In the genomic region with DNA sequence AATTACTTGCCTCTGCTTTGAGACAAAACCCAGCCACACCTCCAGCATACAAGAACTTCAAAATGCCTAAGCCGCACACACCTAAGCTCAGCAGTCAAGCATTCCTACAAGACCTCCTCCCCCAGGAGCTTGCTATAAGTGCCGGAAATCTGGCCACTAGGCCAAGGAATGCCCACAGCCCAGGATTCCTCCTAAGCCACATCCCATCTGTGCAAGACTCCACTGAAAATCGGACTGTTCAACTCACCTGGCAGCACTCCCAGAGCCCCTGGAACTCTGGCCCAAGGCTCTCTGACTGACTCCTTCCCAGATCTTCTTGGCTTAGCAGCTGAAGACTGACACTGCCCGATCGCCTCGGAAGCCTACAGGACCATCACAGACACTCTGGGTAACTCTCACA, we compare ENCODE assay signal across 7 cellular contexts. TPM values are rescaled to one million over a fixed set of nuclear protein-coding genes. Genes with fewer than 3 reads are reported as not detected.
DNase-seq lines count a peak whose midpoint lies in the region; ATAC-seq and TF ChIP-seq lines count a peak whose summit lies in the region.
"Not testable (repeated sequence)": the region's sequence is repeated elsewhere in the genome, so short reads cannot be mapped to it uniquely, and the experiment has no call there.

No MANE protein-coding gene starts in this region.

- DNase-seq in CD8-positive, alpha-beta T cell; activated naive CD8-positive, alpha-beta T cell treated with anti-CD3 and anti-CD28 coated beads for 36 hours; progenitor cell of endocrine pancreas (ENCODE audit: low spot score, unreplicated experiment): not testable (repeated sequence)
- peak; percentile 45 for DNase-seq in WERI-Rb-1
- peak; percentile 26 for DNase-seq in astrocyte of the spinal cord (ENCODE audit: low read depth, low spot score)
- DNase-seq in midbrain (lab: John Stamatoyannopoulos, UW) = peak; percentile 33

- peaks cover 50% of the 10 kb centered on the region for H3K36me3 Mint-ChIP-seq in CD8-positive, alpha-beta T cell
- peaks cover 52% of the 10 kb centered on the region for H3K36me3 Mint-ChIP-seq in activated T-helper 17 cell treated with anti-CD3 and anti-CD28 coated beads, Interleukin-2, amount 50 U/mL, for 72 hours (ENCODE audit: low read depth)
- H3K36me3 Mint-ChIP-seq in activated naive CD8-positive, alpha-beta T cell treated with anti-CD3 and anti-CD28 coated beads for 36 hours = peaks cover 11% of the 10 kb centered on the region
- peaks cover 38% of the 10 kb centered on the region for H3K36me3 Mint-ChIP-seq in progenitor cell of endocrine pancreas (ENCODE audit: insufficient read depth)

- not testable (repeated sequence) for H3K9me3 Mint-ChIP-seq in CD8-positive, alpha-beta T cell; activated T-helper 17 cell treated with anti-CD3 and anti-CD28 coated beads, Interleukin-2, amount 50 U/mL, for 72 hours; activated naive CD8-positive, alpha-beta T cell treated with anti-CD3 and anti-CD28 coated beads for 36 hours; progenitor cell of endocrine pancreas (ENCODE audit: low read depth)

- not testable (repeated sequence) for H3K4me3 ChIP-seq in CD8-positive, alpha-beta T cell (ENCODE audit: low read depth, low read length); WERI-Rb-1 (ENCODE audit: low read depth, low read length); astrocyte of the spinal cord (ENCODE audit: low read depth, low read length)

- intact Hi-C loops in CD8-positive, alpha-beta T cell (cut with DNase I, micrococcal nuclease) = not testable (repeated sequence)

- H3K27me3 ChIP-seq in CD8-positive, alpha-beta T cell (ENCODE audit: insufficient read depth, low read length); WERI-Rb-1 (ENCODE audit: insufficient read depth, low read depth, severe bottlenecking): not testable (repeated sequence)

- in situ Hi-C loops in astrocyte of the spinal cord (cut with HindIII; ENCODE audit: low sequenced_read_pairs) = not testable (repeated sequence)

- ATAC-seq in CD8-positive, alpha-beta T cell; activated T-helper 17 cell treated with anti-CD3 and anti-CD28 coated beads, Interleukin-2, amount 50 U/mL, for 72 hours (replicated peaks): not testable (repeated sequence)

- CTCF ChIA-PET in CD8-positive, alpha-beta T cell (lab: Charles Lee) = not testable (repeated sequence)

- POLR2A ChIA-PET in CD8-positive, alpha-beta T cell (lab: Charles Lee) = not testable (repeated sequence)

- TF ChIP-seq CTCF in CD8-positive, alpha-beta T cell (IDR thresholded peaks at IDR 0.05); WERI-Rb-1 (IDR thresholded peaks at IDR 0.05; ENCODE audit: low read depth, low read length); astrocyte of the spinal cord (IDR thresholded peaks at IDR 0.05; ENCODE audit: low read depth, low read length); progenitor cell of endocrine pancreas (IDR thresholded peaks at IDR 0.05; ENCODE audit: unreplicated experiment): not testable (repeated sequence)

- not testable (repeated sequence) for H3K27ac ChIP-seq in CD8-positive, alpha-beta T cell (ENCODE audit: low read depth, low read length); WERI-Rb-1

- not testable (repeated sequence) for H3K36me3 ChIP-seq in CD8-positive, alpha-beta T cell (ENCODE audit: insufficient read depth, low read length); WERI-Rb-1

- not testable (repeated sequence) for H3K4me1 ChIP-seq in CD8-positive, alpha-beta T cell (ENCODE audit: insufficient read depth, low read length)

- H3K27me3 Mint-ChIP-seq in CD8-positive, alpha-beta T cell (ENCODE audit: low read depth); activated T-helper 17 cell treated with anti-CD3 and anti-CD28 coated beads, Interleukin-2, amount 50 U/mL, for 72 hours; activated naive CD8-positive, alpha-beta T cell treated with anti-CD3 and anti-CD28 coated beads for 36 hours; progenitor cell of endocrine pancreas: not testable (repeated sequence)

- H3K4me3 Mint-ChIP-seq in CD8-positive, alpha-beta T cell; activated T-helper 17 cell treated with anti-CD3 and anti-CD28 coated beads, Interleukin-2, amount 50 U/mL, for 72 hours; activated naive CD8-positive, alpha-beta T cell treated with anti-CD3 and anti-CD28 coated beads for 36 hours; progenitor cell of endocrine pancreas (ENCODE audit: low read depth): not testable (repeated sequence)

- H3K27ac Mint-ChIP-seq in CD8-positive, alpha-beta T cell = peak overlapping the region; percentile 69
- H3K27ac Mint-ChIP-seq in activated T-helper 17 cell treated with anti-CD3 and anti-CD28 coated beads, Interleukin-2, amount 50 U/mL, for 72 hours = peak overlapping the region; percentile 75
- peak overlapping the region; percentile 30 for H3K27ac Mint-ChIP-seq in activated naive CD8-positive, alpha-beta T cell treated with anti-CD3 and anti-CD28 coated beads for 36 hours
- peak overlapping the region; percentile 65 for H3K27ac Mint-ChIP-seq in progenitor cell of endocrine pancreas

- H3K4me1 Mint-ChIP-seq in CD8-positive, alpha-beta T cell (ENCODE audit: low read depth); activated naive CD8-positive, alpha-beta T cell treated with anti-CD3 and anti-CD28 coated beads for 36 hours; progenitor cell of endocrine pancreas (ENCODE audit: low read depth): not testable (repeated sequence)
- peaks cover 20% of the 10 kb centered on the region for H3K4me1 Mint-ChIP-seq in activated T-helper 17 cell treated with anti-CD3 and anti-CD28 coated beads, Interleukin-2, amount 50 U/mL, for 72 hours

- not testable (repeated sequence) for H3K9me3 ChIP-seq in CD8-positive, alpha-beta T cell (ENCODE audit: low read length); WERI-Rb-1 (ENCODE audit: severe bottlenecking)

RNA-seq across cellular contexts. Expression of a gene that starts 21.0 kb away (rescaled TPM):
- total RNA-seq in CD8-positive, alpha-beta T cell = 10 to 100 TPM; 23.8 to 24.9 TPM
- 10 to 100 TPM; 20.1 to 28.1 TPM for total RNA-seq in activated T-helper 17 cell treated with anti-CD3 and anti-CD28 coated beads, Interleukin-2, amount 50 U/mL, for 72 hours
- 10 to 100 TPM; 24.5 to 26.5 TPM for total RNA-seq in activated naive CD8-positive, alpha-beta T cell treated with anti-CD3 and anti-CD28 coated beads for 36 hours
- total RNA-seq in progenitor cell of endocrine pancreas = 28.9 and 30.7 TPM in 2 replicates

RNA-seq across cellular contexts. Expression of a gene that starts 36.4 kb away (rescaled TPM):
- 10 to 100 TPM; 60.8 to 63.6 TPM for total RNA-seq in CD8-positive, alpha-beta T cell
- 10 to 100 TPM; 42.0 to 58.9 TPM for total RNA-seq in activated T-helper 17 cell treated with anti-CD3 and anti-CD28 coated beads, Interleukin-2, amount 50 U/mL, for 72 hours
- 10 to 100 TPM; 66.3 to 66.8 TPM for total RNA-seq in activated naive CD8-positive, alpha-beta T cell treated with anti-CD3 and anti-CD28 coated beads for 36 hours
- total RNA-seq in progenitor cell of endocrine pancreas = 56.1 and 59.2 TPM in 2 replicates

RNA-seq across cellular contexts. Expression of a gene that starts 57.5 kb away (rescaled TPM):
- total RNA-seq in CD8-positive, alpha-beta T cell = 10 to 100 TPM; 20.8 to 22.9 TPM
- 10 to 100 TPM; 30.5 to 43.8 TPM for total RNA-seq in activated T-helper 17 cell treated with anti-CD3 and anti-CD28 coated beads, Interleukin-2, amount 50 U/mL, for 72 hours
- total RNA-seq in activated naive CD8-positive, alpha-beta T cell treated with anti-CD3 and anti-CD28 coated beads for 36 hours = 10 to 100 TPM; 51.1 to 51.7 TPM
- 54.4 and 56.9 TPM in 2 replicates for total RNA-seq in progenitor cell of endocrine pancreas
